ENCODE assay signal across 8 cellular contexts in genomic region chrX:40158036-40158706, GRCh38.
A peak's percentile ranks its signal among the peaks of the same experiment; 100 is the strongest.
DNase-seq lines count a peak whose midpoint lies in the region; ATAC-seq and TF ChIP-seq lines count a peak whose summit lies in the region.

No MANE protein-coding gene starts in this region.

- no peaks in the 10 kb centered on the region for H3K27me3 Mint-ChIP-seq in activated CD8-positive, alpha-beta memory T cell treated with anti-CD3 and anti-CD28 coated beads, Interleukin-2, amount 10 ng/mL, durations not matched to agents 7 days and 5 days

- H3K4me3 ChIP-seq in BLaER1 treated with 17β-estradiol and CSF1 and Interleukin-3, amounts not matched to agents 10 nM and 100 nM: peak overlapping the region; percentile 46 to 70 (median 58)
- H3K4me3 ChIP-seq in GM23248: peak overlapping the region; percentile 73

- peak; percentile 84 for ATAC-seq in activated CD8-positive, alpha-beta memory T cell treated with anti-CD3 and anti-CD28 coated beads, Interleukin-2, amount 10 ng/mL, durations not matched to agents 7 days and 5 days
- peak; percentile 49 for ATAC-seq in omental fat pad (ENCODE audit: low FRiP score)
- no peak for ATAC-seq in GM18520 (IDR thresholded peaks at IDR 0.05; ENCODE audit: unreplicated experiment)
- ATAC-seq in HG03108 (IDR thresholded peaks at IDR 0.05; ENCODE audit: unreplicated experiment): no peak

- H3K27ac ChIP-seq in BLaER1 treated with 17β-estradiol and CSF1 and Interleukin-3, amounts not matched to agents 10 nM and 100 nM: peak overlapping the region in 10 of 11 experiments; percentile 50 to 75 (median 68); a peak in 19 of 22 replicates
- H3K27ac ChIP-seq in GM23248: no peak overlapping the region

- H3K27me3 ChIP-seq in BLaER1 treated with 17β-estradiol and CSF1 and Interleukin-3, amounts not matched to agents 10 nM and 100 nM: peaks cover 0 to 14% (median 0%) of the 10 kb centered on the region in 11 experiments; a peak in 4 of 22 replicates
- H3K27me3 ChIP-seq in GM23248 (replicated peaks; ENCODE audit: insufficient read depth): no peaks in the 10 kb centered on the region

- H3K4me2 ChIP-seq in BLaER1 treated with 17β-estradiol and CSF1 and Interleukin-3, amounts not matched to agents 10 nM and 100 nM: peak overlapping the region; percentile 69 to 94 (median 83)
- H3K4me2 ChIP-seq in GM23248 (ENCODE audit: unreplicated experiment): peak overlapping the region; percentile 45

- peaks cover 24 to 67% (median 43%) of the 10 kb centered on the region in 11 experiments for H3K9me3 ChIP-seq in BLaER1 treated with 17β-estradiol and CSF1 and Interleukin-3, amounts not matched to agents 10 nM and 100 nM (replicated peaks in 1 of 11)
- no peaks in the 10 kb centered on the region for H3K9me3 ChIP-seq in GM23248 (ENCODE audit: low read depth)

- H3K27ac Mint-ChIP-seq in activated CD8-positive, alpha-beta memory T cell treated with anti-CD3 and anti-CD28 coated beads, Interleukin-2, amount 10 ng/mL, durations not matched to agents 7 days and 5 days: peak overlapping the region; percentile 64

- CTCF ChIA-PET in activated CD8-positive, alpha-beta memory T cell treated with anti-CD3 and anti-CD28 coated beads, Interleukin-2, amount 10 ng/mL, durations not matched to agents 7 days and 5 days (lab: Charles Lee): no interaction called here

- 3 to 6% methylated on average over 6 to 13 of the region's 68 CpGs for WGBS in GM23248 (ENCODE audit: low coverage in 1 of 2, low lambda C conversion rate in 2 of 2, missing lambda C conversion rate in 2 of 2), 2 experiments

- H3K9me2 ChIP-seq in GM23248 (ENCODE audit: insufficient read depth): no peaks in the 10 kb centered on the region

- H4K20me1 ChIP-seq in BLaER1 treated with 17β-estradiol and CSF1 and Interleukin-3, amounts not matched to agents 10 nM and 100 nM: no peaks in the 10 kb centered on the region
- H4K20me1 ChIP-seq in GM23248 (ENCODE audit: insufficient read depth): no peaks in the 10 kb centered on the region

- H3K9me3 Mint-ChIP-seq in activated CD8-positive, alpha-beta memory T cell treated with anti-CD3 and anti-CD28 coated beads, Interleukin-2, amount 10 ng/mL, durations not matched to agents 7 days and 5 days (ENCODE audit: low read depth): no peaks in the 10 kb centered on the region

- peak overlapping the region; percentile 87 for H2AFZ ChIP-seq in GM23248

- no peaks in the 10 kb centered on the region for H3K36me3 Mint-ChIP-seq in activated CD8-positive, alpha-beta memory T cell treated with anti-CD3 and anti-CD28 coated beads, Interleukin-2, amount 10 ng/mL, durations not matched to agents 7 days and 5 days

- no peaks in the 10 kb centered on the region for H3K36me3 ChIP-seq in BLaER1 treated with 17β-estradiol and CSF1 and Interleukin-3, amounts not matched to agents 10 nM and 100 nM
- no peaks in the 10 kb centered on the region for H3K36me3 ChIP-seq in GM23248 (ENCODE audit: low read depth)

- no peaks in the 10 kb centered on the region for H3F3A ChIP-seq in GM23248 (ENCODE audit: insufficient read depth)

- DNase-seq in GM23248 (peak; percentile 62), germinal center (ENCODE audit: low spot score) (peak; percentile 68), omental fat pad (ENCODE audit: low spot score) (no peak), SIG-M5 treated with dmso at 0.1 percent for 504 hours (lab: John Stamatoyannopoulos, UW; ENCODE audit: unreplicated experiment) (no peak)
- DNase-seq in activated CD8-positive, alpha-beta memory T cell treated with anti-CD3 and anti-CD28 coated beads, Interleukin-2, amount 10 ng/mL, durations not matched to agents 7 days and 5 days: no peak

- in situ Hi-C loops in GM23248 (cut with MboI): no loop called here

- peaks cover 13 to 41% (median 29%) of the 10 kb centered on the region in 10 experiments; a peak in 18 of 20 replicates for H3K4me1 ChIP-seq in BLaER1 treated with 17β-estradiol and CSF1 and Interleukin-3, amounts not matched to agents 10 nM and 100 nM
- no peaks in the 10 kb centered on the region for H3K4me1 ChIP-seq in GM23248 (ENCODE audit: insufficient read depth)

- peaks cover 12% of the 10 kb centered on the region for H3K4me1 Mint-ChIP-seq in activated CD8-positive, alpha-beta memory T cell treated with anti-CD3 and anti-CD28 coated beads, Interleukin-2, amount 10 ng/mL, durations not matched to agents 7 days and 5 days

- peak overlapping the region; percentile 52 to 79 (median 75) for H3K9ac ChIP-seq in BLaER1 treated with 17β-estradiol and CSF1 and Interleukin-3, amounts not matched to agents 10 nM and 100 nM
- peak overlapping the region; percentile 80 for H3K9ac ChIP-seq in GM23248

- peak in 1 of 3 donors; percentile 44 for TF ChIP-seq CTCF in omental fat pad (IDR thresholded peaks at IDR 0.05)

- H3K79me2 ChIP-seq in GM23248 (ENCODE audit: insufficient read depth): no peaks in the 10 kb centered on the region

- peak overlapping the region; percentile 73 for H3K4me3 Mint-ChIP-seq in activated CD8-positive, alpha-beta memory T cell treated with anti-CD3 and anti-CD28 coated beads, Interleukin-2, amount 10 ng/mL, durations not matched to agents 7 days and 5 days

Comparison
In these comparisons a context has a peak if more than half of its experiments do, and no peak if none do; other contexts are left out.
1. DNase-seq: peak in GM23248 (single experiment) and germinal center (single experiment); none in activated CD8-positive, alpha-beta memory T cell treated with anti-CD3 and anti-CD28 coated beads, Interleukin-2, amount 10 ng/mL, durations not matched to agents 7 days and 5 days (single experiment), omental fat pad (single experiment) and SIG-M5 treated with dmso at 0.1 percent for 504 hours (single experiment).
2. ATAC-seq: peak in activated CD8-positive, alpha-beta memory T cell treated with anti-CD3 and anti-CD28 coated beads, Interleukin-2, amount 10 ng/mL, durations not matched to agents 7 days and 5 days (single experiment) and omental fat pad (single experiment); none in GM18520 (single experiment) and HG03108 (single experiment).